12 cellular contexts compared by ENCODE assay signal in the genomic region with DNA sequence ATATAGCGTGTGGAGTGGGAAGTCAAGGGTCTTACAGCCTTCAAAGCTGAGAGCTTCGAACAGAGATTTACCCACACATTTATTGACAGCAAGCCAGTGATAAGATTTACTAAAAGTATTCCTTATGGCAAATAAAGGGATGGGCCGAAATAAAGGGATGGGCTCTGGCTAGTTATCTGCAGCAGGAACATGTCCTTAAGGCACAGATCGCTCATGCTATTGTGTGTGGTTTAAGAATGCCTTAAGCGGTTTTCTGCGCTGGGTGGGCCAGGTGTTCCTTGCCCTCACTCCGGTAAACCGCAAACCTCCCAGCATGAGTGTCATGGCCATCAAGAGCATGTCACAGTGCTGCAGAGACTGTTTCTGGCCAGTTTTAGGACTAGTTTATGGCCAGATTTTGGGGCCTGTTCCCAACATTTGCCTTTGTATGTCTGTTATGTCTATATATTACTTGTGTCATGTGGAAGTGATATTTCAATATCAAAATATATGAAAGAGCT. TPM values are rescaled to one million over a fixed set of nuclear protein-coding genes. Genes with fewer than 3 reads are reported as not detected.
"Had no signal": no experiment of that assay in that cellular context is flagged by ENCODE, and none has a peak within 500 bp of the region (broad histone marks: within the 10 kb centered on the region; RNA-seq: fewer than 3 reads in every experiment).

No MANE protein-coding gene starts in this region.

- H2AFZ ChIP-seq: GM23248, GM23338 had no signal

- DNase-seq: GM23248, GOT3, H7, H9, HCEC 1CT, HFFc6 had no signal

- H3K4me2 ChIP-seq: GM23338 had no signal

- ATAC-seq: GM23338, HCT116 had no signal

- H3K4me3 Mint-ChIP-seq: GM23338, H9, HFFc6 had no signal

- H3K4me1 Mint-ChIP-seq: GM23338 had no signal

- H3K9me3 Mint-ChIP-seq: HFFc6 had no signal

- H3K27ac Mint-ChIP-seq: GM23338, H9, HFFc6 had no signal

- H3K36me3 ChIP-seq: HAP-1 had no signal

- FAIRE-seq: H1, H54 had no signal

- H3K27ac ChIP-seq: GM23248 had no signal

- H3K4me3 ChIP-seq: GM23248, GM23338, HAP-1 had no signal

- H3K9me3 ChIP-seq: HAP-1 had no signal

- H3K9ac ChIP-seq: GM23248 had no signal

RNA-seq across cellular contexts. Expression of a gene that starts 53.5 kb away (rescaled TPM):
- total RNA-seq: GM23248, GM23338, H1, H4, H7, H9, HFFc6 had no signal
- polyA plus RNA-seq: GM23248, GM23338, H1 had no signal
